9 cellular contexts compared by ENCODE assay signal in the genomic region with DNA sequence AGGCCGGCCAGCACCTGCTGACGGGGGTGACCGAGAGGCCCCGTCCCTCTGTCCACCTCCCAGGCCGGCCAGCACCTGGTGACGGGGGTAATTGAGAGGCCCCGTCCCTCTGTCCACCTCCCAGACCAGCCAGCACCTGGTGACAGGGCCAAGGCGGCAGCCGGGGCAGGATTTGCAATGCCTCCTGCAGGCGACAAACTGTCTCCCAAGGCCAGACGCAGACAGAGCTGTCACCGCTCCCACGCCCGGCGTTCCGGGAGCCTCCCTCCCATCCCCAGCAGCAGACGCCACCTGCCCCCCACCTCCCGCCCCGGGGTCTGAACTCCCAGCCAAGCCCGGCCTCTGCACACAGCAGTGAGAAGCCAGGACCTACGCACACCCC.
DNase-seq lines count a peak whose midpoint lies in the region; ATAC-seq and TF ChIP-seq lines count a peak whose summit lies in the region.
"Had no signal": no experiment of that assay in that cellular context is flagged by ENCODE, and none has a peak within 500 bp of the region (broad histone marks: within the 10 kb centered on the region; RNA-seq: fewer than 3 reads in every experiment).

No MANE protein-coding gene starts in this region.

- H3K27ac ChIP-seq in SJCRH30 (peak overlapping the region; percentile 52; the same call in 1 of the 2 replicates), heart right ventricle (no peak overlapping the region), gastrocnemius medialis (peak overlapping the region in 1 of 4 donors; percentile 42)

- intact Hi-C loops in heart right ventricle (cut with DNase I), result loop anchor here in 4 of 10 donors (2.0 to 10.0 kb wide), 3 partner anchors 190 to 274 kb away; no protein-coding TSS in a partner anchor
- intact Hi-C loops in gastrocnemius medialis (cut with DNase I; ENCODE audit: low total_unique reads), result no loop called here

- H3K4me3 ChIP-seq in SJCRH30 (peak overlapping the region; percentile 60), heart right ventricle (peak overlapping the region in 9 of 10 donors; percentile 35 to 56 (median 48)), gastrocnemius medialis (peak overlapping the region; percentile 43 to 64 (median 54))

- no peaks in the 10 kb centered on the region for H3K9me3 ChIP-seq in SJCRH30 (replicated peaks)
- no peaks in the 10 kb centered on the region for H3K9me3 ChIP-seq in heart right ventricle
- no peaks in the 10 kb centered on the region for H3K9me3 ChIP-seq in gastrocnemius medialis

- WGBS in heart right ventricle, 2 donors, result 11% methylated on average over 19 to 20 of the region's 21 CpGs

- DNase-seq in GM10266 (ENCODE audit: extremely low spot score), result peak; percentile 20
- peak in 1 of 2 experiments; percentile 20 for DNase-seq in SJCRH30
- no peak for DNase-seq in heart right ventricle
- peak in 1 of 2 donors; percentile 42 for DNase-seq in gastrocnemius medialis
- DNase-seq in central memory CD4-positive, alpha-beta T cell, result no peak
- DNase-seq in AG08396 (ENCODE audit: low spot score), result no peak
- DNase-seq: stimulated activated naive B cell treated with anti-CD40 and anti-IgM and Interleukin-4, amounts not matched to agents 10 μg/mL and 1 μg/mL and 100 μg/mL, for 72 hours had no signal

- ATAC-seq in heart right ventricle (peak in 7 of 8 donors; percentile 10 to 53 (median 32)), gastrocnemius medialis (peak in 1 of 2 donors; percentile 49), GM18858 (IDR thresholded peaks at IDR 0.05; ENCODE audit: unreplicated experiment) (no peak), HG03175 (IDR thresholded peaks at IDR 0.05; ENCODE audit: unreplicated experiment) (no peak)

- TF ChIP-seq CTCF in GM10266 (IDR thresholded peaks at IDR 0.05; ENCODE audit: control insufficient read depth, insufficient read depth, low read depth, missing control alignments) (no peak), heart right ventricle (IDR thresholded peaks at IDR 0.05) (no peak), gastrocnemius medialis (IDR thresholded peaks at IDR 0.05 in 4 of 5, conservative IDR thresholded peaks at IDR 0.05 in 1 of 5) (no peak)

- no peak for TF ChIP-seq POLR2A in gastrocnemius medialis (IDR thresholded peaks at IDR 0.05)

- H3K27me3 ChIP-seq in SJCRH30, result no peaks in the 10 kb centered on the region
- H3K27me3 ChIP-seq in heart right ventricle, result peaks cover 0 to 33% (median 26%) of the 10 kb centered on the region in 7 donors
- H3K27me3 ChIP-seq in gastrocnemius medialis, result no peaks in the 10 kb centered on the region

- in situ Hi-C loops in gastrocnemius medialis (cut with MboI; ENCODE audit: low sequenced_read_pairs in 4 of 4), result loop anchor here in 3 of 4 donors (25.0 kb wide), 2 partner anchors 197 to 272 kb away; no protein-coding TSS in a partner anchor

- peaks cover 2% of the 10 kb centered on the region; the same call in 1 of the 2 replicates for H3K4me1 ChIP-seq in SJCRH30
- H3K4me1 ChIP-seq in heart right ventricle, result peaks cover 0 to 26% (median 17%) of the 10 kb centered on the region in 9 donors
- peaks cover 3 to 17% of the 10 kb centered on the region in 2 donors for H3K4me1 ChIP-seq in gastrocnemius medialis

- no peaks in the 10 kb centered on the region for H3K36me3 ChIP-seq in SJCRH30
- H3K36me3 ChIP-seq in heart right ventricle, result no peaks in the 10 kb centered on the region
- no peaks in the 10 kb centered on the region for H3K36me3 ChIP-seq in gastrocnemius medialis

Comparison
In these comparisons a context has a peak if more than half of its experiments do, and no peak if none do; other contexts are left out.
1. ATAC-seq: peak in heart right ventricle (7 of 8); none in GM18858 (single experiment) and HG03175 (single experiment).
2. Peak in every context shown above with its lines, with median percentiles within 50 percentile points of each other: H3K4me3 ChIP-seq.